In the genomic region with DNA sequence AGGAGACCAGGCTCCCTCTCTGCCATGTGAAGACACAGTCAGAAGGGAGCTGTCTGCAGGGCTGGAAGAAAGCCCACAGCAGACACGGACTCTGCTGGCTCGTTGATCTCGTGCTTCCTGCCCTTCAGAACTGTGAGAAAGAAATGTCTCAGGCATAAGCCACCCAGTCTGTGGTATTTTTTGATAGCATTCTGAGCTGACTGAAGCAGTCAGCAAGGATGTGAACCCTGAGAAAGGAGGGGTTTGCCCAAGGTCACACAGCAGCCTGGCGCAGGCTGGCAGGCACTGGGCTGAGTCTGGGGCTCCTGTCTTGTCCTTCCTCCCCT, we compare ENCODE assay signal across 20 cellular contexts.
"Had no signal": no experiment of that assay in that cellular context is flagged by ENCODE, and none has a peak within 500 bp of the region (broad histone marks: within the 10 kb centered on the region; RNA-seq: fewer than 3 reads in every experiment).

No MANE protein-coding gene starts in this region.

- H3K4me3 Mint-ChIP-seq: activated CD8-positive, alpha-beta T cell treated with anti-CD3 and anti-CD28 coated beads, Interleukin-2, amount 10 ng/mL, durations not matched to agents 7 days and 5 days; activated naive CD4-positive, alpha-beta T cell treated with anti-CD3 and anti-CD28 coated beads, Interleukin-2, amount 10 ng/mL, durations not matched to agents 7 days and 5 days; activated naive CD8-positive, alpha-beta T cell treated with anti-CD3 and anti-CD28 coated beads for 36 hours; activated T-cell treated with anti-CD3 and anti-CD28 coated beads, Interleukin-2, amount 50 U/mL, for 72 hours; T-helper 1 cell treated with Interleukin-12 subunit alpha and Interleukin-12 subunit beta and Interleukin-4 antibody, amounts not matched to agents 30 μg/mL and 1 μg/mL, for 36 hours; WTC11 had no signal

- H3K36me3 ChIP-seq: SJSA1 had no signal

- H3K4me3 ChIP-seq: SJSA1 had no signal

- H3K27me3 ChIP-seq: SJSA1 had no signal

- H3K9me3 Mint-ChIP-seq: activated naive CD8-positive, alpha-beta T cell treated with anti-CD3 and anti-CD28 coated beads for 36 hours; activated T-cell treated with anti-CD3 and anti-CD28 coated beads, Interleukin-2, amount 50 U/mL, for 72 hours had no signal

- H3K4me1 Mint-ChIP-seq: activated naive CD4-positive, alpha-beta T cell treated with anti-CD3 and anti-CD28 coated beads, Interleukin-2, amount 10 ng/mL, durations not matched to agents 7 days and 5 days; activated naive CD8-positive, alpha-beta T cell treated with anti-CD3 and anti-CD28 coated beads for 36 hours had no signal

- H3K27ac ChIP-seq: SJSA1 had no signal

- H3K27ac Mint-ChIP-seq: activated CD8-positive, alpha-beta T cell treated with anti-CD3 and anti-CD28 coated beads, Interleukin-2, amount 10 ng/mL, durations not matched to agents 7 days and 5 days; activated naive CD4-positive, alpha-beta T cell treated with anti-CD3 and anti-CD28 coated beads, Interleukin-2, amount 10 ng/mL, durations not matched to agents 7 days and 5 days; activated naive CD8-positive, alpha-beta T cell treated with anti-CD3 and anti-CD28 coated beads for 36 hours; activated T-cell treated with anti-CD3 and anti-CD28 coated beads, Interleukin-2, amount 50 U/mL, for 72 hours; activated T-helper 2 cell treated with anti-CD3 and anti-CD28 coated beads, Interferon-gamma antibody, Interleukin-2, Interleukin-4, amounts not matched to agents 10 μg/mL and 5 μg/mL and 100 μg/mL, durations not matched to agents 14 hours and 24 hours and 36 hours; T-helper 1 cell treated with Interleukin-12 subunit alpha and Interleukin-12 subunit beta and Interleukin-4 antibody, amounts not matched to agents 30 μg/mL and 1 μg/mL, for 36 hours; WTC11 had no signal

- H3K9me3 ChIP-seq: SJSA1 had no signal

- ATAC-seq: activated CD8-positive, alpha-beta T cell treated with anti-CD3 and anti-CD28 coated beads, Interleukin-2, amount 10 ng/mL, durations not matched to agents 7 days and 5 days; activated T-cell treated with anti-CD3 and anti-CD28 coated beads, Interleukin-2, amount 50 U/mL, for 72 hours; PC-3; SK-N-SH treated with all-trans-retinoic acid at 6 μM for 48 hours; WTC11 had no signal

- H3K36me3 Mint-ChIP-seq: activated naive CD4-positive, alpha-beta T cell treated with anti-CD3 and anti-CD28 coated beads, Interleukin-2, amount 10 ng/mL, durations not matched to agents 7 days and 5 days; WTC11 had no signal

- H3K4me1 ChIP-seq: SJSA1 had no signal

- DNase-seq: activated CD4-positive, alpha-beta T cell treated with anti-CD3 and anti-CD28 coated beads for 48 hours; activated CD4-positive, alpha-beta T cell treated with anti-CD3 and anti-CD28 coated beads, Interleukin-2, amount 50 U/mL, for 4 hours; activated gamma-delta T cell treated with Interleukin-2 at 50 U/mL for 16 hours; activated naive CD4-positive, alpha-beta T cell treated with anti-CD3 and anti-CD28 coated beads, Interleukin-2, amount 10 ng/mL, durations not matched to agents 7 days and 5 days; activated naive CD8-positive, alpha-beta T cell treated with anti-CD3 and anti-CD28 coated beads for 36 hours; activated T-cell treated with anti-CD3 and anti-CD28 coated beads, Interleukin-2, amount 50 U/mL, for 72 hours; cerebellar nuclear complex; NCI-H1048; NCI-H146; NCI-H187 treated with DMSO at 0.1 percent for 48 hours; NCI-H2081 treated with DMSO at 0.1 percent for 48 hours; NCI-H446; PC-3; SHP77 had no signal
